ENCODE assay signal across 2 cellular contexts in the genomic region with DNA sequence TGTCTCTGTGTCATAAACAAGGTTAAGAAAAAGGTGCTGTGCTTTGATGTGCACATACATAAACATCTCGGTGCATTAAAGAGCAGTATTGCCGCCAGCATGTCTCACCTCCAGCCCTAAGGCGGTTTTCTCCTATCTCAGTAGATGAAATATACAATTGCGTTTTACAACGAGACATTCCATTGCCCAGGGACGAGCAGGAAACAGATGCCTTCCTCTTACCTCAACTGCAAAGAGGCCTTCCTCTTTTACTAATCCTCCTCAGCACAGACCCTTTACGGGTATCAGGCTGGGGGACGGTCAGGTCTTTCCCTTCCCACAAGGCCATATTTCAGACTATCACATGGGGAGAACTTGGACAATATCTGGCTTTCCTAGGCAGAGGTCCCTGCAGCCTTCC. TPM values are rescaled to one million over a fixed set of nuclear protein-coding genes. Genes with fewer than 3 reads are reported as not detected.
"Had no signal": no experiment of that assay in that cellular context is flagged by ENCODE, and none has a peak within 500 bp of the region (broad histone marks: within the 10 kb centered on the region; RNA-seq: fewer than 3 reads in every experiment).

No MANE protein-coding gene starts in this region.

RNA-seq across cellular contexts. Expression of a gene that starts 41.3 kb away (rescaled TPM):
- total RNA-seq: osteocyte had no signal
- polyA plus RNA-seq: neural cell had no signal
